In the genomic region with DNA sequence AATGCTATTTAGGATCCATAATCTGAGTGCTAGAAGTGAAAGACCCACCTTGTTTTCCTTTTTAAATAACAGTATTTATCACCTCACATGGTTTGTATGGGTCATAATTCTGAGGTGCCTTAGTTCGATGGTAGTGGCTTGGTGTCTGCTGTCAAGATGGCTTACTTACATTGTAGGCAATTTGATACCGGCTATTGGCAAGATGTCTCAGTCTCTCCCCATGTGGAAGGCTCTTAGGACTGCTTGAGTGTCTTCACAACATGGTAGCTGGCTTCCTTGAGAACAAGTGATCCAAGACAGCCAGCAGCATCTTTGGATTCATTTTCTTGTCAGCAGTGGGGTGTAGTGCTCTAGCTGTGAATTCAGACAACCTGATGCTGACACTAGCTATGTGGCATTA, we compare ENCODE assay signal across 21 cellular contexts.
DNase-seq lines count a peak whose midpoint lies in the region; ATAC-seq, FAIRE-seq and TF ChIP-seq lines count a peak whose summit lies in the region.
"Had no signal": no experiment of that assay in that cellular context is flagged by ENCODE, and none has a peak within 500 bp of the region (broad histone marks: within the 10 kb centered on the region; RNA-seq: fewer than 3 reads in every experiment).

No MANE protein-coding gene starts in this region.

- TF ChIP-seq CTCF in H1 (IDR thresholded peaks at IDR 0.05; ENCODE audit: control extremely low read depth in 1 of 3, insufficient read depth in 1 of 3, low read depth in 1 of 3, low read length in 3 of 3) (no peak), gastrocnemius medialis (IDR thresholded peaks at IDR 0.05 in 4 of 5, conservative IDR thresholded peaks at IDR 0.05 in 1 of 5) (no peak), neural progenitor cell (IDR thresholded peaks at IDR 0.05) (no peak)

- no peak overlapping the region for H4K91ac ChIP-seq in H1 (replicated peaks; ENCODE audit: insufficient read length, low read length)

- no peak overlapping the region for H3K27ac Mint-ChIP-seq in neural progenitor cell
- H3K27ac Mint-ChIP-seq: GM23338 had no signal

- no peak for TF ChIP-seq RAD21 in H1 (IDR thresholded peaks at IDR 0.05 in 1 of 2, conservative IDR thresholded peaks at IDR 0.05 in 1 of 2; ENCODE audit: low read depth in 2 of 2, low read length in 2 of 2)

- no peak overlapping the region for H3K4me2 ChIP-seq in Karpas-422 (ENCODE audit: low read depth, low read length, poor library complexity, severe bottlenecking)
- no peak overlapping the region for H3K4me2 ChIP-seq in H1 (ENCODE audit: insufficient read depth in 1 of 2, low read depth in 2 of 2, low read length in 2 of 2)
- no peak overlapping the region for H3K4me2 ChIP-seq in neural progenitor cell
- H3K4me2 ChIP-seq: GM23338 had no signal

- H3K79me2 ChIP-seq in Karpas-422 (ENCODE audit: low read length) (peaks cover 98% of the 10 kb centered on the region), H1 (ENCODE audit: control insufficient read depth in 1 of 2, insufficient read depth in 2 of 2, low read length in 2 of 2) (no peaks in the 10 kb centered on the region), neural progenitor cell (ENCODE audit: low read depth) (no peaks in the 10 kb centered on the region)

- intact Hi-C loops in gastrocnemius medialis (cut with DNase I; ENCODE audit: low total_unique reads): no loop called here

- 94% methylated on average over 2 of the region's 2 CpGs; no CpG with 5 or more reads in 1 of the 2 experiments for WGBS in H1 (ENCODE audit: extremely low coverage in 1 of 2, insufficient coverage in 1 of 2, insufficient read length in 1 of 2, insufficient replicate concordance in 2 of 2, low coverage in 1 of 2, low lambda C conversion rate in 2 of 2, missing lambda C conversion rate in 1 of 2), 2 experiments

- no peaks in the 10 kb centered on the region for H3K27me3 ChIP-seq in Karpas-422 (ENCODE audit: low read length)
- H3K27me3 ChIP-seq in H1 (replicated peaks in 1 of 4; ENCODE audit: control insufficient read depth in 3 of 4, extremely low read depth in 1 of 4, insufficient read depth in 3 of 4, low read length in 3 of 4): no peaks in the 10 kb centered on the region
- H3K27me3 ChIP-seq in gastrocnemius medialis: no peaks in the 10 kb centered on the region
- H3K27me3 ChIP-seq in neural progenitor cell: no peaks in the 10 kb centered on the region

- no peak overlapping the region for H2AFZ ChIP-seq in Karpas-422 (ENCODE audit: low read length)
- no peak overlapping the region for H2AFZ ChIP-seq in H1 (ENCODE audit: low read length)
- H2AFZ ChIP-seq in neural progenitor cell (replicated peaks): no peak overlapping the region
- H2AFZ ChIP-seq: GM23338 had no signal

- no peak overlapping the region for H3K4me3 ChIP-seq in Karpas-422 (ENCODE audit: low read length)
- H3K4me3 ChIP-seq in H1 (ENCODE audit: extremely low read depth in 1 of 4, insufficient read depth in 2 of 4, low read depth in 3 of 4, low read length in 4 of 4): no peak overlapping the region
- H3K4me3 ChIP-seq in gastrocnemius medialis: no peak overlapping the region
- no peak overlapping the region for H3K4me3 ChIP-seq in neural progenitor cell
- H3K4me3 ChIP-seq: GM23338 had no signal

- no peak overlapping the region for H3K4ac ChIP-seq in H1 (replicated peaks; ENCODE audit: insufficient read length, low read depth, low read length)

- H3K9me3 ChIP-seq in Karpas-422 (ENCODE audit: low read length) (no peaks in the 10 kb centered on the region), H1 (ENCODE audit: insufficient read depth in 2 of 2, low read depth in 1 of 2, low read length in 1 of 2) (no peaks in the 10 kb centered on the region), gastrocnemius medialis (no peaks in the 10 kb centered on the region), neural progenitor cell (ENCODE audit: low read depth) (no peaks in the 10 kb centered on the region)
- H3K9me3 ChIP-seq: Caco-2 had no signal

- H3K4me1 ChIP-seq in Karpas-422 (ENCODE audit: low read length) (peaks cover 30% of the 10 kb centered on the region), H1 (replicated peaks in 1 of 4; ENCODE audit: control insufficient read depth in 3 of 4, insufficient read depth in 4 of 4, low read length in 3 of 4) (no peaks in the 10 kb centered on the region; a peak in 1 of 7 replicates), gastrocnemius medialis (peaks cover 23 to 25% of the 10 kb centered on the region in 2 donors), neural progenitor cell (peaks cover 4% of the 10 kb centered on the region)

- H3K9ac ChIP-seq in Karpas-422 (ENCODE audit: low read length) (no peak overlapping the region), H1 (replicated peaks in 1 of 4; ENCODE audit: extremely low read depth in 1 of 4, low read depth in 3 of 4, low read length in 3 of 4) (no peak overlapping the region), neural progenitor cell (no peak overlapping the region)

- in situ Hi-C loops in gastrocnemius medialis (cut with MboI; ENCODE audit: low sequenced_read_pairs in 4 of 4): no loop called here

- H3K23ac ChIP-seq in H1 (ENCODE audit: insufficient read length): no peak overlapping the region

- POLR2A ChIA-PET in H1 (lab: Charles Lee; ENCODE audit: partially characterized antibody): no interaction called here

- ATAC-seq in gastrocnemius medialis (peak; percentile 55 to 72), GM18907 (IDR thresholded peaks at IDR 0.05; ENCODE audit: unreplicated experiment) (no peak)
- ATAC-seq: GM23338 had no signal

- no peaks in the 10 kb centered on the region for H3K23me2 ChIP-seq in H1 (ENCODE audit: low read depth, low read length)

- H3K9me2 ChIP-seq in Karpas-422 (replicated peaks; ENCODE audit: insufficient read depth, low read length): no peaks in the 10 kb centered on the region

- H3K14ac ChIP-seq in H1 (ENCODE audit: insufficient read length): no peak overlapping the region

- H4K5ac ChIP-seq in H1 (ENCODE audit: insufficient read length, low read depth, low read length): no peak overlapping the region

- H2BK12ac ChIP-seq in H1 (ENCODE audit: low read depth, low read length): no peak overlapping the region

- DNase-seq in NCI-H524 (lab: John Stamatoyannopoulos, UW) (peak; percentile 38 to 76), NCI-H524 treated with DMSO at 0.1 percent for 48 hours (lab: John Stamatoyannopoulos, UW) (no peak), Karpas-422 (no peak), H1 (ENCODE audit: low read depth in 1 of 2, low spot score in 2 of 2) (no peak), gastrocnemius medialis (no peak), neural progenitor cell (ENCODE audit: low spot score) (no peak)
- DNase-seq in activated CD4-positive, CD25-positive, alpha-beta regulatory T cell (lab: John Stamatoyannopoulos, UW): no peak
- DNase-seq: Caco-2, DND-41, GDM1, KBM-7, NCI-H1092 treated with DMSO at 0.1 percent for 48 hours, NCI-H1930, NCI-H2227 treated with DMSO at 0.1 percent for 48 hours, NCI-H526 treated with DMSO at 0.1 percent for 48 hours, SHP77 had no signal

- no peak overlapping the region for H3K18ac ChIP-seq in H1 (ENCODE audit: extremely low read depth, low read length)

- H2BK120ac ChIP-seq in H1 (replicated peaks; ENCODE audit: low read depth, low read length): no peak overlapping the region

- H2BK15ac ChIP-seq in H1 (ENCODE audit: low read length): 0 out of 2 replicates have a peak overlapping the region, but pooled peaks have one; percentile 9

- peaks cover 7% of the 10 kb centered on the region for H3K36me3 Mint-ChIP-seq in neural progenitor cell

- H3K79me1 ChIP-seq in H1 (ENCODE audit: low read depth, low read length): no peaks in the 10 kb centered on the region; the same call in 1 of the 2 replicates

- H4K20me1 ChIP-seq in Karpas-422 (ENCODE audit: insufficient read depth, low read depth, low read length) (no peaks in the 10 kb centered on the region), H1 (replicated peaks in 1 of 2; ENCODE audit: control insufficient read depth in 1 of 2, insufficient read depth in 2 of 2, low read length in 2 of 2) (peaks cover 0 to 2% of the 10 kb centered on the region in 2 experiments), neural progenitor cell (ENCODE audit: low read depth) (no peaks in the 10 kb centered on the region)

- H3K9me3 Mint-ChIP-seq in neural progenitor cell: no peaks in the 10 kb centered on the region
- H3K9me3 Mint-ChIP-seq: GM23338 had no signal

- H3K4me1 Mint-ChIP-seq in neural progenitor cell: peaks cover 6% of the 10 kb centered on the region

- CTCF ChIA-PET in H1 (lab: Charles Lee; ENCODE audit: partially characterized antibody): interaction anchor here (3.1 kb wide), 1 partner anchor 16 kb away, joined by 14 read pairs; no protein-coding TSS in a partner anchor

- no peaks in the 10 kb centered on the region for H3F3A ChIP-seq in neural progenitor cell (ENCODE audit: low read depth)

- H2BK5ac ChIP-seq in H1 (ENCODE audit: low read depth, low read length): no peak overlapping the region

- no peak for TF ChIP-seq EP300 in H1 (IDR thresholded peaks at IDR 0.05; ENCODE audit: borderline replicate concordance in 1 of 2, low read depth in 2 of 2, low read length in 2 of 2)

- H3K36me3 ChIP-seq in Karpas-422 (ENCODE audit: insufficient read depth, low read length): peaks cover 28% of the 10 kb centered on the region
- no peaks in the 10 kb centered on the region for H3K36me3 ChIP-seq in H1 (ENCODE audit: control insufficient read depth in 2 of 4, insufficient read depth in 4 of 4, low read length in 3 of 4)
- H3K36me3 ChIP-seq in gastrocnemius medialis: no peaks in the 10 kb centered on the region
- no peaks in the 10 kb centered on the region for H3K36me3 ChIP-seq in neural progenitor cell

- H3K27ac ChIP-seq in Karpas-422 (ENCODE audit: low read length): peak overlapping the region; percentile 32; the same call in 1 of the 2 replicates
- H3K27ac ChIP-seq in H1 (ENCODE audit: low read depth, low read length): no peak overlapping the region
- peak overlapping the region in 2 of 4 donors; percentile 32 to 33 for H3K27ac ChIP-seq in gastrocnemius medialis
- H3K27ac ChIP-seq in neural progenitor cell: no peak overlapping the region
- H3K27ac ChIP-seq: C4-2B had no signal

- no peak for TF ChIP-seq POLR2A in H1 (IDR thresholded peaks at IDR 0.05; ENCODE audit: control extremely low read depth in 1 of 2, low read depth in 2 of 2, low read length in 2 of 2)
- no peak for TF ChIP-seq POLR2A in gastrocnemius medialis (IDR thresholded peaks at IDR 0.05)

- no peak overlapping the region for H3K56ac ChIP-seq in H1 (replicated peaks; ENCODE audit: insufficient read length, low read depth, low read length)

- H4K8ac ChIP-seq in H1 (ENCODE audit: extremely low read depth, insufficient read depth, low read length): no peak overlapping the region

- no peak overlapping the region for H3K4me3 Mint-ChIP-seq in neural progenitor cell
- H3K4me3 Mint-ChIP-seq: GM23338 had no signal

- peak overlapping the region; percentile 63; the same call in 1 of the 2 replicates for H2BK20ac ChIP-seq in H1 (ENCODE audit: low read length)

- H3K27me3 Mint-ChIP-seq in neural progenitor cell (ENCODE audit: insufficient read depth, low read depth): no peaks in the 10 kb centered on the region

- no peak overlapping the region for H2AK5ac ChIP-seq in H1 (ENCODE audit: low read depth, low read length)

- no peak for FAIRE-seq in H1 (lab: Jason Lieb, UNC)
- FAIRE-seq: A204.1, RCC 7860 had no signal

TF ChIP-seq in H1, 55 proteins besides CTCF, POLR2A, EP300 and RAD21 (continues in another document):
- TF ChIP-seq NANOG (IDR thresholded peaks at IDR 0.05; ENCODE audit: insufficient read depth, low read depth, low read length, poor library complexity, severe bottlenecking): no peak
- no peak for TF ChIP-seq SP4 (IDR thresholded peaks at IDR 0.05; ENCODE audit: low read length)

Comparison
In these comparisons a context has a peak if more than half of its experiments do, and no peak if none do; other contexts are left out.
1. DNase-seq: peak in NCI-H524 (2 of 2); none in NCI-H524 treated with DMSO at 0.1 percent for 48 hours (single experiment), Karpas-422 (single experiment), H1 (0 of 2), gastrocnemius medialis (0 of 2), neural progenitor cell (single experiment) and activated CD4-positive, CD25-positive, alpha-beta regulatory T cell (0 of 4).